Comparison of ENCODE assay signal across 24 cellular contexts in the genomic region with DNA sequence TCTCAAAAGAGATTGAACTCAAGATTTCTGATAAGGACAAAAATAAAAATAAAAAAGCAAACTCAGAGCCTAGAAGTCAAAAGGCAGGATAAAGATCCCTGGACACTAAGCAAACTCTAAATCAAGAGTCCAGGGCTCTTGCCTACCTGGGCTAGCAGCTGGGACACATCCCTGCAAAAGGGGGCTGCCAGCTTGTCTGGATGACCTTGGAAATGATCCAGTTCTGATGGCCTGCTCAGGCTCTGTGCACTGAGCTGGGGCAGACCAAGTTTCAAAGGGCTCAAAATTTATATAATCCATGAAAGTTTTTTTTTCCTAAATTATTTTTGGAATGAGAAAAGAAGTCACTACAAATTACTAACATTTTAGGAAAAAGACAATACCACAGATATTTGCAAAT.
"Had no signal": no experiment of that assay in that cellular context is flagged by ENCODE, and none has a peak within 500 bp of the region (broad histone marks: within the 10 kb centered on the region; RNA-seq: fewer than 3 reads in every experiment).

No MANE protein-coding gene starts in this region.

- FAIRE-seq: colon, endothelial cell of umbilical vein had no signal

- H2AFZ ChIP-seq: hepatocyte had no signal

- H3K79me2 ChIP-seq: hepatocyte had no signal

- H3K9me3 ChIP-seq: esophagus muscularis mucosa, gastroesophageal sphincter, heart left ventricle, left lung, lower lobe of right lung, mucosa of descending colon had no signal

- H3K36me3 ChIP-seq: esophagus muscularis mucosa, gastroesophageal sphincter, heart left ventricle, left lung, lower lobe of right lung had no signal

- H3K4me1 ChIP-seq: esophagus muscularis mucosa, foreskin keratinocyte, gastroesophageal sphincter, heart left ventricle, left lung, lower lobe of right lung had no signal

- DNase-seq: dermis blood vessel endothelial cell; dorsolateral prefrontal cortex; effector CD4-positive, alpha-beta T cell; effector memory CD4-positive, alpha-beta T cell; foreskin keratinocyte; heart left ventricle; hypothalamus; immature natural killer cell; islet precursor cell; kidney; kidney glomerular epithelial cell; left colon; left lung; left ventricle myocardium superior; lower lobe of right lung; mesenchymal stem cell; mucosa of descending colon; naive B cell had no signal

- H3K4me2 ChIP-seq: hepatocyte had no signal

- H3K4me3 ChIP-seq: coronary artery, dorsolateral prefrontal cortex, esophagus muscularis mucosa, gastroesophageal sphincter, heart left ventricle, hepatocyte, left lung, lower lobe of right lung, mucosa of descending colon had no signal

- H3K27ac ChIP-seq: coronary artery, dorsolateral prefrontal cortex, esophagus muscularis mucosa, foreskin keratinocyte, gastroesophageal sphincter, heart left ventricle, hepatocyte, left lung, lower lobe of right lung had no signal

- H3K27me3 ChIP-seq: dorsolateral prefrontal cortex, esophagus muscularis mucosa, foreskin keratinocyte, gastroesophageal sphincter, heart left ventricle, hepatocyte, left lung had no signal

- ATAC-seq: foreskin keratinocyte, gastroesophageal sphincter, heart left ventricle, left colon, left lung, left ventricle myocardium superior, lower lobe of right lung, mucosa of descending colon had no signal
